In genomic region chr6:20946037-20946436, GRCh38 we compare ENCODE assay signal across 9 cellular contexts.
DNase-seq lines count a peak whose midpoint lies in the region; ATAC-seq, FAIRE-seq and TF ChIP-seq lines count a peak whose summit lies in the region.
"Had no signal": no experiment of that assay in that cellular context is flagged by ENCODE, and none has a peak within 500 bp of the region (broad histone marks: within the 10 kb centered on the region; RNA-seq: fewer than 3 reads in every experiment).

No MANE protein-coding gene starts in this region.

- no peaks in the 10 kb centered on the region for H4K20me1 ChIP-seq in keratinocyte (ENCODE audit: control insufficient read depth, extremely low read depth, insufficient read depth, low read length)

- H3K27ac ChIP-seq in keratinocyte (ENCODE audit: control insufficient read depth, insufficient read depth, low read length), result no peak overlapping the region

- TF ChIP-seq CTCF in keratinocyte (optimal IDR thresholded peaks at IDR 0.05 in 1 of 3, IDR thresholded peaks at IDR 0.05 in 1 of 3, conservative IDR thresholded peaks at IDR 0.05 in 1 of 3; ENCODE audit: extremely low read depth in 1 of 3, insufficient read depth in 2 of 3, low read length in 3 of 3), result peak in 2 of 3 experiments; percentile 9 to 22

- no peak overlapping the region for H3K4me3 ChIP-seq in keratinocyte (ENCODE audit: control insufficient read depth in 2 of 3, extremely low read depth in 1 of 3, insufficient read depth in 2 of 3, low read depth in 1 of 3, low read length in 3 of 3)

- H3K27me3 ChIP-seq in keratinocyte (ENCODE audit: control insufficient read depth, extremely low read depth, insufficient read depth, low read length), result no peaks in the 10 kb centered on the region

- H3K9me1 ChIP-seq in keratinocyte (ENCODE audit: control insufficient read depth, extremely low read depth, insufficient read depth, low read length), result no peaks in the 10 kb centered on the region

- no peaks in the 10 kb centered on the region for H3K79me2 ChIP-seq in keratinocyte (ENCODE audit: control insufficient read depth, insufficient read depth, low read length)

- H3K4me1 ChIP-seq in keratinocyte (ENCODE audit: control insufficient read depth, extremely low read depth, insufficient read depth, low read length), result peaks cover 5% of the 10 kb centered on the region

- no peak for FAIRE-seq in keratinocyte (lab: Jason Lieb, UNC)

- no peak overlapping the region for H3K4me2 ChIP-seq in keratinocyte (ENCODE audit: control insufficient read depth, extremely low read depth, insufficient read depth, low read depth, low read length)

- peak; percentile 46 for DNase-seq in HCEC 1CT
- peak; percentile 16 for DNase-seq in NCI-H226
- DNase-seq in keratinocyte (ENCODE audit: low read depth, low spot score), result peak; percentile 38
- DNase-seq in NK-92 treated with Interleukin-12 subunit alpha and Interleukin-12 subunit beta, amount 100 ng/mL, for 24 hours (lab: John Stamatoyannopoulos, UW), result no peak
- DNase-seq in 8988T, result no peak
- DNase-seq in NCI-H1048 (lab: John Stamatoyannopoulos, UW), result no peak
- no peak for DNase-seq in dedifferentiated amniotic fluid mesenchymal stem cell (ENCODE audit: extremely low spot score)
- DNase-seq: NCI-H1930 had no signal

- no peaks in the 10 kb centered on the region for H3K36me3 ChIP-seq in keratinocyte (ENCODE audit: control insufficient read depth in 2 of 2, extremely low read depth in 1 of 2, insufficient read depth in 2 of 2, low read length in 2 of 2)

- ATAC-seq in GM18517 (IDR thresholded peaks at IDR 0.05; ENCODE audit: unreplicated experiment), result peak; percentile 84

- no peak overlapping the region for H2AFZ ChIP-seq in keratinocyte (ENCODE audit: control insufficient read depth, low read length)

- H3K9me3 ChIP-seq in keratinocyte (ENCODE audit: control insufficient read depth, low read depth, low read length), result no peaks in the 10 kb centered on the region

- dilution Hi-C loops in keratinocyte (cut with MboI; ENCODE audit: extremely low pct_ligation_motif_present, low sequenced_read_pairs), result no loop called here

- no peak overlapping the region for H3K9ac ChIP-seq in keratinocyte (ENCODE audit: control insufficient read depth, extremely low read depth, insufficient read depth, low read length)

Comparison
In these comparisons a context has a peak if more than half of its experiments do, and no peak if none do; other contexts are left out.
1. DNase-seq: peak in HCEC 1CT (single experiment), NCI-H226 (single experiment) and keratinocyte (single experiment); none in NK-92 treated with Interleukin-12 subunit alpha and Interleukin-12 subunit beta, amount 100 ng/mL, for 24 hours (single experiment), 8988T (single experiment), NCI-H1048 (single experiment) and dedifferentiated amniotic fluid mesenchymal stem cell (single experiment).